ENCODE assay signal across 10 cellular contexts in genomic region chr1:184882649-184883303, GRCh38.
DNase-seq lines count a peak whose midpoint lies in the region; ATAC-seq, FAIRE-seq and TF ChIP-seq lines count a peak whose summit lies in the region.
"Had no signal": no experiment of that assay in that cellular context is flagged by ENCODE, and none has a peak within 500 bp of the region (broad histone marks: within the 10 kb centered on the region; RNA-seq: fewer than 3 reads in every experiment).

No MANE protein-coding gene starts in this region.

- intact Hi-C loops in pancreas (cut with DNase I), result no loop called here

- H3K27me3 Mint-ChIP-seq in central memory CD8-positive, alpha-beta T cell, result no peaks in the 10 kb centered on the region

- H3K4me1 ChIP-seq in pancreas, result peaks cover 14 to 38% (median 27%) of the 10 kb centered on the region in 3 donors
- no peaks in the 10 kb centered on the region for H3K4me1 ChIP-seq in small intestine (ENCODE audit: control insufficient read depth in 2 of 2, insufficient read depth in 1 of 2, low read depth in 1 of 2, low read length in 1 of 2)

- no peak for TF ChIP-seq CTCF in pancreas (IDR thresholded peaks at IDR 0.05)

- ATAC-seq in GM18868 (IDR thresholded peaks at IDR 0.05; ENCODE audit: unreplicated experiment) (peak; percentile 10), HG03439 (IDR thresholded peaks at IDR 0.05; ENCODE audit: unreplicated experiment) (peak; percentile 35), pancreas (peak in 3 of 4 donors; percentile 13 to 31 (median 26)), HG03520 (IDR thresholded peaks at IDR 0.05; ENCODE audit: unreplicated experiment) (no peak)
- ATAC-seq in central memory CD8-positive, alpha-beta T cell (replicated peaks; ENCODE audit: extremely low read depth, poor library complexity, severe bottlenecking), result peak; percentile 44

- H3K27me3 ChIP-seq in pancreas (no peaks in the 10 kb centered on the region), small intestine (ENCODE audit: control insufficient read depth in 2 of 2, insufficient read depth in 2 of 2, low read length in 2 of 2) (no peaks in the 10 kb centered on the region)

- H3K4me1 Mint-ChIP-seq in central memory CD8-positive, alpha-beta T cell, result peaks cover 63% of the 10 kb centered on the region

- 51 to 62% methylated on average over 6 of the region's 6 CpGs for WGBS in pancreas, 2 donors
- 58 to 60% (median 60%) methylated on average over 6 of the region's 6 CpGs for WGBS in small intestine, 3 donors

- H3K36me3 Mint-ChIP-seq in central memory CD8-positive, alpha-beta T cell (ENCODE audit: insufficient read depth), result peaks cover 25% of the 10 kb centered on the region

- H3K4me3 ChIP-seq in pancreas, result no peak overlapping the region
- no peak overlapping the region for H3K4me3 ChIP-seq in small intestine (ENCODE audit: low read depth in 1 of 2, low read length in 2 of 2)

- H3K27ac Mint-ChIP-seq in central memory CD8-positive, alpha-beta T cell (ENCODE audit: low read depth), result peak overlapping the region; percentile 77

- H3K9me3 Mint-ChIP-seq in central memory CD8-positive, alpha-beta T cell, result no peaks in the 10 kb centered on the region

- FAIRE-seq in pancreas (lab: Jason Lieb, UNC) (no peak), small intestine (lab: Jason Lieb, UNC) (no peak)

- no peaks in the 10 kb centered on the region for H3K9me3 ChIP-seq in pancreas
- H3K9me3 ChIP-seq in small intestine (ENCODE audit: control insufficient read depth, low read depth), result no peaks in the 10 kb centered on the region

- peak overlapping the region in 3 of 4 donors; percentile 2 to 57 (median 17) for H3K27ac ChIP-seq in pancreas
- H3K27ac ChIP-seq in small intestine (ENCODE audit: low read depth in 1 of 2, low read length in 1 of 2), result peak overlapping the region in 1 of 2 donors; percentile 26

- DNase-seq in central memory CD8-positive, alpha-beta T cell (ENCODE audit: low spot score in 2 of 2), result no peak
- no peak for DNase-seq in pancreas
- DNase-seq in GDM1 (lab: John Stamatoyannopoulos, UW), result no peak
- no peak for DNase-seq in small intestine
- no peak for DNase-seq in NCI-H187 treated with DMSO at 0.1 percent for 48 hours (lab: John Stamatoyannopoulos, UW)
- DNase-seq: NCI-H2227 treated with DMSO at 0.1 percent for 48 hours, T-helper 9 cell had no signal

- H3K4me3 Mint-ChIP-seq in central memory CD8-positive, alpha-beta T cell, result no peak overlapping the region

- H3K36me3 ChIP-seq in pancreas, result peaks cover 0 to 7% (median 0%) of the 10 kb centered on the region in 3 donors
- no peaks in the 10 kb centered on the region for H3K36me3 ChIP-seq in small intestine (ENCODE audit: control insufficient read depth in 2 of 2, insufficient read depth in 2 of 2, low read length in 2 of 2)
